9 cellular contexts compared by ENCODE assay signal in genomic region chr2:182876653-182877052, GRCh38. TPM values are rescaled to one million over a fixed set of nuclear protein-coding genes. Genes with fewer than 3 reads are reported as not detected.
"Had no signal": no experiment of that assay in that cellular context is flagged by ENCODE, and none has a peak within 500 bp of the region (broad histone marks: within the 10 kb centered on the region; RNA-seq: fewer than 3 reads in every experiment).

No MANE protein-coding gene starts in this region.

RNA-seq across cellular contexts. Expression of gene FRZB, which starts 10.2 kb away (rescaled TPM):
- total RNA-seq: activated naive CD4-positive, alpha-beta T cell treated with anti-CD3 and anti-CD28 coated beads for 36 hours; activated naive CD4-positive, alpha-beta T cell treated with anti-CD3 and anti-CD28 coated beads, Interleukin-2, amount 50 U/mL, for 72 hours; activated naive CD8-positive, alpha-beta T cell treated with anti-CD3 and anti-CD28 coated beads for 36 hours; activated naive CD8-positive, alpha-beta T cell treated with anti-CD3 and anti-CD28 coated beads, Interleukin-2, amount 10 ng/mL, durations not matched to agents 7 days and 5 days; activated T-cell treated with anti-CD3 and anti-CD28 coated beads, Interleukin-2, amount 50 U/mL, for 4 hours; activated T-cell treated with anti-CD3 and anti-CD28 coated beads, Interleukin-2, amount 50 U/mL, for 72 hours; activated T-helper 1 cell treated with anti-CD3 and anti-CD28 coated beads, Interleukin-12 subunit alpha, Interleukin-12 subunit beta, Interleukin-2, Interleukin-4 antibody, amounts not matched to agents 30 ng/mL and 10 ng/mL and 1 ng/mL, durations not matched to agents 14 hours and 24 hours and 36 hours; activated T-helper 17 cell treated with anti-CD3 and anti-CD28 coated beads, Interleukin-2, amount 50 U/mL, for 72 hours; activated T-helper 2 cell treated with anti-CD3 and anti-CD28 coated beads, Interferon-gamma antibody, Interleukin-2, Interleukin-4, amounts not matched to agents 10 μg/mL and 5 μg/mL and 100 μg/mL, durations not matched to agents 14 hours and 24 hours and 36 hours had no signal
